In genomic region chr7:48108959-48109847, GRCh38 we compare ENCODE assay signal across 14 cellular contexts. TPM values are rescaled to one million over a fixed set of nuclear protein-coding genes. Genes with fewer than 3 reads are reported as not detected.
DNase-seq lines count a peak whose midpoint lies in the region; ATAC-seq and TF ChIP-seq lines count a peak whose summit lies in the region.
"Had no signal": no experiment of that assay in that cellular context is flagged by ENCODE, and none has a peak within 500 bp of the region (broad histone marks: within the 10 kb centered on the region; RNA-seq: fewer than 3 reads in every experiment).

No MANE protein-coding gene starts in this region.

- CTCF ChIA-PET in Calu3 (lab: Charles Lee) (interaction anchor here (0.9 to 4.2 kb wide), 9 partner anchors 14 to 843 kb away, joined by 3 to 49 read pairs (median 5); no protein-coding TSS in a partner anchor), MCF 10A (lab: Yijun Ruan, JAX) (interaction anchor here (0.5 to 16.0 kb wide), 28 partner anchors 9 to 1410 kb away, joined by 3 to 314 read pairs (median 8); partner anchors contain the start of gene PKD1L1)
- CTCF ChIA-PET in activated CD4-positive, alpha-beta memory T cell treated with anti-CD3 and anti-CD28 coated beads for 36 hours (lab: Charles Lee) = interaction anchor here (0.6 to 4.8 kb wide), 26 partner anchors 8 to 171 kb away, joined by 3 to 86 read pairs (median 6); partner anchors contain the start of genes C7orf57, PKD1L1 and UPP1

- BruUV-seq in Calu3 (replicated peaks; lab: Mats Ljungman, UMichigan) (no TSS peak), MCF 10A (replicated peaks; lab: Mats Ljungman, UMichigan) (no TSS peak)

- intact Hi-C loops in Calu3 (cut with micrococcal nuclease; ENCODE audit: unreplicated experiment) (no loop called here), left colon (cut with DNase I, micrococcal nuclease) (no loop called here), MCF 10A (cut with micrococcal nuclease) (no loop called here), testis (cut with DNase I; ENCODE audit: low total_unique reads) (loop anchor here (10.0 kb wide), 1 partner anchor 164 kb away; the partner anchor contains the start of gene PKD1L1)
- intact Hi-C loops in activated CD4-positive, alpha-beta memory T cell treated with anti-CD3 and anti-CD28 coated beads for 36 hours (cut with micrococcal nuclease) = no loop called here

- ATAC-seq in left colon = peak; percentile 3

- no peaks in the 10 kb centered on the region for H3K9me3 Mint-ChIP-seq in T-helper 2 cell treated with Interferon-gamma antibody and Interleukin-4, amounts not matched to agents 5 μg/mL and 100 μg/mL, for 36 hours
- H3K9me3 Mint-ChIP-seq in Calu3 (ENCODE audit: low read depth, unreplicated experiment) (no peaks in the 10 kb centered on the region), MCF 10A (ENCODE audit: unreplicated experiment) (no peaks in the 10 kb centered on the region)
- no peaks in the 10 kb centered on the region for H3K9me3 Mint-ChIP-seq in activated CD4-positive, alpha-beta memory T cell treated with anti-CD3 and anti-CD28 coated beads for 36 hours
- H3K9me3 Mint-ChIP-seq: neural progenitor cell; stimulated activated naive B cell treated with anti-CD40 and anti-IgM and Interleukin-4, amounts not matched to agents 10 μg/mL and 1 μg/mL and 100 μg/mL, for 72 hours had no signal

- no peak overlapping the region for H3K4me3 ChIP-seq in testis
- H3K4me3 ChIP-seq: neural progenitor cell, upper lobe of left lung had no signal

- DNase-seq in T-helper 2 cell treated with Interferon-gamma antibody and Interleukin-4, amounts not matched to agents 5 μg/mL and 100 μg/mL, for 36 hours (ENCODE audit: low spot score) = no peak
- DNase-seq in T-helper 2 cell (no peak), Calu3 (no peak), left colon (no peak), MCF 10A (ENCODE audit: unreplicated experiment) (no peak), testis (no peak), GDM1 (lab: John Stamatoyannopoulos, UW) (no peak)
- DNase-seq in activated CD4-positive, alpha-beta memory T cell treated with anti-CD3 and anti-CD28 coated beads for 36 hours = no peak
- DNase-seq: amniotic stem cell, NCI-H1436 treated with DMSO at 0.1 percent for 48 hours had no signal

- POLR2A ChIA-PET in activated CD4-positive, alpha-beta memory T cell treated with anti-CD3 and anti-CD28 coated beads for 36 hours (lab: Charles Lee) = interaction anchor here (1.6 to 1.7 kb wide), 2 partner anchors 118 to 164 kb away, joined by 8 to 9 read pairs; no protein-coding TSS in a partner anchor
- POLR2A ChIA-PET in MCF 10A (lab: Yijun Ruan, JAX) = interaction anchor here (0.5 to 3.2 kb wide), 11 partner anchors 15 to 1743 kb away, joined by 3 to 18 read pairs (median 4); partner anchors contain the start of gene UPP1

- no peaks in the 10 kb centered on the region for H3K9me3 ChIP-seq in testis
- H3K9me3 ChIP-seq: upper lobe of left lung had no signal

- no peaks in the 10 kb centered on the region for H3K27me3 ChIP-seq in testis
- H3K27me3 ChIP-seq: neural progenitor cell, upper lobe of left lung had no signal

- H3K27me3 Mint-ChIP-seq in T-helper 2 cell treated with Interferon-gamma antibody and Interleukin-4, amounts not matched to agents 5 μg/mL and 100 μg/mL, for 36 hours (ENCODE audit: low read depth) = no peaks in the 10 kb centered on the region
- H3K27me3 Mint-ChIP-seq in Calu3 (ENCODE audit: unreplicated experiment) (no peaks in the 10 kb centered on the region), MCF 10A (ENCODE audit: insufficient read depth, unreplicated experiment) (no peaks in the 10 kb centered on the region)
- no peaks in the 10 kb centered on the region for H3K27me3 Mint-ChIP-seq in activated CD4-positive, alpha-beta memory T cell treated with anti-CD3 and anti-CD28 coated beads for 36 hours

- H3K4me1 ChIP-seq in testis = peaks cover 4% of the 10 kb centered on the region
- H3K4me1 ChIP-seq: neural progenitor cell, upper lobe of left lung had no signal

- H3K4me3 Mint-ChIP-seq in T-helper 2 cell treated with Interferon-gamma antibody and Interleukin-4, amounts not matched to agents 5 μg/mL and 100 μg/mL, for 36 hours = no peak overlapping the region
- H3K4me3 Mint-ChIP-seq in Calu3 (ENCODE audit: low read depth, unreplicated experiment) (no peak overlapping the region), MCF 10A (ENCODE audit: unreplicated experiment) (no peak overlapping the region)
- no peak overlapping the region for H3K4me3 Mint-ChIP-seq in activated CD4-positive, alpha-beta memory T cell treated with anti-CD3 and anti-CD28 coated beads for 36 hours
- H3K4me3 Mint-ChIP-seq: neural progenitor cell; stimulated activated naive B cell treated with anti-CD40 and anti-IgM and Interleukin-4, amounts not matched to agents 10 μg/mL and 1 μg/mL and 100 μg/mL, for 72 hours had no signal

- H3K36me3 Mint-ChIP-seq in T-helper 2 cell treated with Interferon-gamma antibody and Interleukin-4, amounts not matched to agents 5 μg/mL and 100 μg/mL, for 36 hours (ENCODE audit: low read depth) = peaks cover 47% of the 10 kb centered on the region
- H3K36me3 Mint-ChIP-seq in Calu3 (ENCODE audit: insufficient read depth, unreplicated experiment) (peaks cover 58% of the 10 kb centered on the region), MCF 10A (ENCODE audit: insufficient read depth, unreplicated experiment) (peaks cover 35% of the 10 kb centered on the region)
- H3K36me3 Mint-ChIP-seq in activated CD4-positive, alpha-beta memory T cell treated with anti-CD3 and anti-CD28 coated beads for 36 hours = peaks cover 40% of the 10 kb centered on the region

- 94 to 95% methylated on average over 4 to 5 of the region's 5 CpGs for WGBS in testis, 2 donors

- peak overlapping the region; percentile 23 for H3K27ac Mint-ChIP-seq in T-helper 2 cell treated with Interferon-gamma antibody and Interleukin-4, amounts not matched to agents 5 μg/mL and 100 μg/mL, for 36 hours
- peak overlapping the region; percentile 45 for H3K27ac Mint-ChIP-seq in Calu3 (ENCODE audit: unreplicated experiment)
- peak overlapping the region; percentile 40 for H3K27ac Mint-ChIP-seq in activated CD4-positive, alpha-beta memory T cell treated with anti-CD3 and anti-CD28 coated beads for 36 hours
- no peak overlapping the region for H3K27ac Mint-ChIP-seq in MCF 10A (ENCODE audit: low read depth, unreplicated experiment)
- H3K27ac Mint-ChIP-seq: neural progenitor cell; stimulated activated naive B cell treated with anti-CD40 and anti-IgM and Interleukin-4, amounts not matched to agents 10 μg/mL and 1 μg/mL and 100 μg/mL, for 72 hours had no signal

- H3K27ac ChIP-seq in testis = no peak overlapping the region
- H3K27ac ChIP-seq: C4-2B, neural progenitor cell, upper lobe of left lung had no signal

- TF ChIP-seq CTCF in Calu3 (IDR thresholded peaks at IDR 0.05; ENCODE audit: unreplicated experiment) (no peak), MCF 10A (IDR thresholded peaks at IDR 0.05; ENCODE audit: unreplicated experiment) (no peak), testis (IDR thresholded peaks at IDR 0.05) (no peak)

- TF ChIP-seq POLR2A in testis (IDR thresholded peaks at IDR 0.05) = no peak

- H3K36me3 ChIP-seq in testis (ENCODE audit: low read depth, missing control alignments) = no peaks in the 10 kb centered on the region
- H3K36me3 ChIP-seq: neural progenitor cell had no signal

- H3K4me1 Mint-ChIP-seq in T-helper 2 cell treated with Interferon-gamma antibody and Interleukin-4, amounts not matched to agents 5 μg/mL and 100 μg/mL, for 36 hours (ENCODE audit: low read depth) = peaks cover 15% of the 10 kb centered on the region
- H3K4me1 Mint-ChIP-seq in Calu3 (ENCODE audit: low read depth, unreplicated experiment) (peaks cover 12% of the 10 kb centered on the region), MCF 10A (ENCODE audit: insufficient read depth, unreplicated experiment) (peaks cover 15% of the 10 kb centered on the region)
- peaks cover 11% of the 10 kb centered on the region for H3K4me1 Mint-ChIP-seq in activated CD4-positive, alpha-beta memory T cell treated with anti-CD3 and anti-CD28 coated beads for 36 hours (ENCODE audit: low read depth)
- H3K4me1 Mint-ChIP-seq: neural progenitor cell had no signal

RNA-seq across cellular contexts. Expression of gene UPP1, which starts 20.1 kb away (rescaled TPM):
- total RNA-seq in Calu3 (2022) (70.3 and 75.4 TPM in 2 replicates), left colon (10 to 100 TPM; 45.6 to 54.2 TPM), MCF 10A (2022) (602 and 797 TPM in 2 replicates), testis (10 to 100 TPM; 17.2 to 20.8 TPM)
- 100 to 1,000 TPM; 115 to 121 TPM for total RNA-seq in activated CD4-positive, alpha-beta memory T cell treated with anti-CD3 and anti-CD28 coated beads for 36 hours
- polyA plus RNA-seq in testis (ENCODE audit: insufficient read depth, low read depth, low replicate concordance) = 13.1 TPM
